Comparison of ENCODE assay signal across 8 cellular contexts in the genomic region with DNA sequence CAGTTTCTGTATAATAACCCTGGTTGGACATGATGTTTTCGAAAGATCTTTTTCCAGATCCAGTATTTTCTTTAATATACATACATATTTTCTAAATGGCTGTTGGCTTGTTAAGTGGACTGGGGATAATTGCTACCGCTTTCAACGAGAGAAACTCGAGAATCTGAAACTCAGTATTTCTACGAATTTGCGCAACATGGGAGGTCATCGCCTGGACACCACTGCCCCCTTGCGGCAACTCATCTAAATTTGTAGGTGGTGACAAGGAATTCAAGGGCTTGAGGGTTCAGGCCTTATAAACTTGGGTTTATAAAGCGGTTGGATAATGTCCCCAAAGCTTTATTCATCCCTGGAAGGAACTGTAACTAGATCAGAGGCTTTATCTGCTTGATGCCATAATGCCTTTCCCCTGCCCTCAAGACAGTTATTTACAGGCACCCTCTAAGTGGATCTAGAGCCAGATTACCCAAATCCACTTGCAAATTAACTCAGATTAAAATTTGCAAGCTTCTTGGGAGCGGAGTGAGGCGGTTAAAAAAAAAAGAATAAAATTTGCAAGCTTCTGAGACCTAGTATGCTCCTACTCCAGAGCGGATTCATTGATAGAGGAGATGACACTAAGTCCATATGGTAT. TPM values are rescaled to one million over a fixed set of nuclear protein-coding genes. Genes with fewer than 3 reads are reported as not detected.
DNase-seq lines count a peak whose midpoint lies in the region; ATAC-seq and TF ChIP-seq lines count a peak whose summit lies in the region.

No MANE protein-coding gene starts in this region.

- no peaks in the 10 kb centered on the region for H4K20me1 ChIP-seq in MM.1S (ENCODE audit: insufficient read depth, low read length)

- H3K4me3 ChIP-seq in GM06990 (replicated peaks; ENCODE audit: low read depth, low read length), result peak overlapping the region; percentile 48
- peak overlapping the region; percentile 41 for H3K4me3 ChIP-seq in H7 (ENCODE audit: insufficient read depth, low read depth, low read length)
- H3K4me3 ChIP-seq in MM.1S (ENCODE audit: low read length), result peak overlapping the region; percentile 79
- H3K4me3 ChIP-seq in astrocyte of the spinal cord (ENCODE audit: low read depth, low read length), result peak overlapping the region; percentile 27
- H3K4me3 ChIP-seq in iPS-18c (ENCODE audit: insufficient read depth, low read depth, low read length), result peak overlapping the region; percentile 53; the same call in 1 of the 2 replicates
- H3K4me3 ChIP-seq in skeletal muscle tissue (ENCODE audit: low read length in 3 of 3), result peak overlapping the region; percentile 55 to 67 (median 61)

- peak overlapping the region; percentile 100 for H3K4me2 ChIP-seq in MM.1S (ENCODE audit: low read depth, low read length)

- H3K9ac ChIP-seq in MM.1S (ENCODE audit: low read length) (peak overlapping the region; percentile 20; the same call in 1 of the 2 replicates), skeletal muscle tissue (ENCODE audit: low read depth in 1 of 3, low read length in 3 of 3) (peak overlapping the region in 2 of 3 donors; percentile 23 to 50)

- H3K27me3 ChIP-seq in GM06990 (replicated peaks; ENCODE audit: control insufficient read depth, insufficient read depth, low read length), result peaks cover 2% of the 10 kb centered on the region; the same call in 1 of the 2 replicates
- peaks cover 41% of the 10 kb centered on the region for H3K27me3 ChIP-seq in H7 (ENCODE audit: control insufficient read depth, insufficient read depth, low read length)
- 0 out of 2 replicates have a peak, but pooled peaks cover 2% of the 10 kb centered on the region for H3K27me3 ChIP-seq in MM.1S (replicated peaks; ENCODE audit: insufficient read depth, low read length)
- peaks cover 33 to 46% (median 35%) of the 10 kb centered on the region in 3 donors for H3K27me3 ChIP-seq in skeletal muscle tissue (ENCODE audit: control insufficient read depth in 3 of 3, insufficient read depth in 3 of 3, low read length in 3 of 3)

- peak overlapping the region; percentile 96 for H2AFZ ChIP-seq in MM.1S (ENCODE audit: low read length)

- DNase-seq in GM06990 (ENCODE audit: extremely low read depth, insufficient read length) (no peak), H7 (peak; percentile 84), MM.1S (peak; percentile 84), T-helper 9 cell (peak; percentile 67), astrocyte of the spinal cord (ENCODE audit: low read depth, low spot score) (peak; percentile 72)

- ATAC-seq in GM19328 (IDR thresholded peaks at IDR 0.05; ENCODE audit: unreplicated experiment), result no peak

- H3K36me3 ChIP-seq in GM06990 (ENCODE audit: control insufficient read depth, insufficient read depth, low read length) (no peaks in the 10 kb centered on the region), H7 (replicated peaks; ENCODE audit: control insufficient read depth, insufficient read depth, low read length) (no peaks in the 10 kb centered on the region), MM.1S (replicated peaks; ENCODE audit: insufficient read depth, low read length) (no peaks in the 10 kb centered on the region), skeletal muscle tissue (ENCODE audit: control insufficient read depth in 3 of 3, insufficient read depth in 3 of 3, low read length in 3 of 3) (no peaks in the 10 kb centered on the region)

- H3K9me2 ChIP-seq in MM.1S (replicated peaks; ENCODE audit: insufficient read depth, low read length), result no peaks in the 10 kb centered on the region

- H3K27ac ChIP-seq in MM.1S (ENCODE audit: low read length) (no peak overlapping the region), skeletal muscle tissue (ENCODE audit: low read depth, low read length) (no peak overlapping the region)

- H3K79me2 ChIP-seq in MM.1S (ENCODE audit: low read length), result no peaks in the 10 kb centered on the region

- no peaks in the 10 kb centered on the region for H3F3A ChIP-seq in MM.1S (ENCODE audit: insufficient read depth, low read length)

- TF ChIP-seq CTCF in GM06990 (IDR thresholded peaks at IDR 0.05; ENCODE audit: insufficient read depth, low read length, poor library complexity, severe bottlenecking) (peak; percentile 85), MM.1S (IDR thresholded peaks at IDR 0.05; ENCODE audit: low read length) (peak; percentile 81), astrocyte of the spinal cord (IDR thresholded peaks at IDR 0.05; ENCODE audit: low read depth, low read length) (peak; percentile 82)

- H3K4me1 ChIP-seq in MM.1S (ENCODE audit: low read length) (peaks cover 6% of the 10 kb centered on the region; the same call in 1 of the 2 replicates), skeletal muscle tissue (ENCODE audit: control insufficient read depth in 3 of 3, insufficient read depth in 3 of 3, low read length in 3 of 3) (peaks cover 10 to 15% (median 10%) of the 10 kb centered on the region in 3 donors)

- in situ Hi-C loops in astrocyte of the spinal cord (cut with HindIII; ENCODE audit: low sequenced_read_pairs), result no loop called here

- H3K9me3 ChIP-seq in MM.1S (replicated peaks; ENCODE audit: insufficient read depth, low read length) (no peaks in the 10 kb centered on the region), iPS-18c (ENCODE audit: control insufficient read depth, insufficient read depth, low read length) (no peaks in the 10 kb centered on the region), skeletal muscle tissue (ENCODE audit: control insufficient read depth in 3 of 3, low read length in 3 of 3) (no peaks in the 10 kb centered on the region)

RNA-seq across cellular contexts. Expression of a gene that starts 21.3 kb away (rescaled TPM):
- not detected in 2 replicates for total RNA-seq in H7 (2014; rRNA removed; shearing (Covaris generic))
- total RNA-seq in skeletal muscle tissue, result not detected

RNA-seq across cellular contexts. Expression of a gene that starts 37.9 kb away (rescaled TPM):
- 0.62 and 0.81 TPM in 2 replicates for total RNA-seq in H7 (2014; rRNA removed; shearing (Covaris generic))
- not detected for total RNA-seq in skeletal muscle tissue

Comparison
In these comparisons a context has a peak if more than half of its experiments do, and no peak if none do; other contexts are left out.
1. H3K4me3 ChIP-seq: peak in every context shown above with its lines; median percentile 79 in MM.1S; 61 in skeletal muscle tissue; 53 in iPS-18c; 48 in GM06990; 41 in H7; 27 in astrocyte of the spinal cord.